1 cellular context compared by ENCODE assay signal in genomic region chr7:99189222-99189621, GRCh38.
A peak's percentile ranks its signal among the peaks of the same experiment; 100 is the strongest.
TF ChIP-seq lines count a peak whose summit lies in the region.

No MANE protein-coding gene starts in this region.

TF ChIP-seq in K562, 482 proteins besides CTCF, POLR2A, EP300 and RAD21:
- TF ChIP-seq RBM25 (IDR thresholded peaks at IDR 0.05; ENCODE audit: low read depth, low read length, severe bottlenecking) (peak; percentile 20), ZNF282 (CRISPR knock-in tag; IDR thresholded peaks at IDR 0.05) (no peak), PCBP2 (IDR thresholded peaks at IDR 0.05; ENCODE audit: low read depth, low read length, poor library complexity, severe bottlenecking) (no peak), JUND (IDR thresholded peaks at IDR 0.05; ENCODE audit: borderline replicate concordance, low read depth, low read length) (no peak), JUND (tag; IDR thresholded peaks at IDR 0.05; ENCODE audit: borderline replicate concordance, low read depth, low read length) (no peak), IRF2 (CRISPR knock-in tag; IDR thresholded peaks at IDR 0.05) (no peak), ZNF121 (CRISPR knock-in tag; conservative IDR thresholded peaks at IDR 0.05) (peak; percentile 68), CHD4 (IDR thresholded peaks at IDR 0.05; ENCODE audit: insufficient read depth, insufficient replicate concordance, low read depth, low read length, poor library complexity, severe bottlenecking) (no peak), ZNF146 (CRISPR knock-in tag; IDR thresholded peaks at IDR 0.05; ENCODE audit: unreplicated experiment) (no peak), SMC3 (conservative IDR thresholded peaks at IDR 0.05; ENCODE audit: insufficient read depth, low read depth, low read length) (no peak)
TF ChIP-seq in K562: peak in this region for 2.
